10 cellular contexts compared by ENCODE assay signal in genomic region chr5:96079075-96079474, GRCh38.
A peak's percentile ranks its signal among the peaks of the same experiment; 100 is the strongest.
DNase-seq lines count a peak whose midpoint lies in the region; TF ChIP-seq lines count a peak whose summit lies in the region.
"Had no signal": no experiment of that assay in that cellular context is flagged by ENCODE, and none has a peak within 500 bp of the region (broad histone marks: within the 10 kb centered on the region; RNA-seq: fewer than 3 reads in every experiment).

No MANE protein-coding gene starts in this region.

- H3K23ac ChIP-seq in mesendoderm (ENCODE audit: low read length) = no peak overlapping the region

- H3K9me3 ChIP-seq in AG04450 (ENCODE audit: control insufficient read depth, insufficient read depth, low read length) (no peaks in the 10 kb centered on the region), HEK293 (ENCODE audit: control insufficient read depth, insufficient read depth, low read depth, low read length) (no peaks in the 10 kb centered on the region), thyroid gland (no peaks in the 10 kb centered on the region)

- H2BK15ac ChIP-seq in mesendoderm (replicated peaks; ENCODE audit: low read depth) = no peak overlapping the region

- H3K4me1 ChIP-seq in HEK293 (ENCODE audit: control insufficient read depth, insufficient read depth, low read length) (peaks cover 8% of the 10 kb centered on the region; the same call in 1 of the 2 replicates), mesendoderm (ENCODE audit: control insufficient read depth, low read depth, low read length) (peaks cover 4% of the 10 kb centered on the region), thyroid gland (no peaks in the 10 kb centered on the region)

- peak overlapping the region; percentile 77 for H3K4me3 Mint-ChIP-seq in activated naive CD8-positive, alpha-beta T cell

- no peak overlapping the region for H3K4ac ChIP-seq in mesendoderm (ENCODE audit: low read depth, low read length)

- no peak for TF ChIP-seq CTCF in AG04450 (IDR thresholded peaks at IDR 0.05; ENCODE audit: low read depth, low read length)
- TF ChIP-seq CTCF in HEK293 (tag by site-specific recombination; IDR thresholded peaks at IDR 0.05) = no peak
- TF ChIP-seq CTCF in thyroid gland (IDR thresholded peaks at IDR 0.05) = no peak

- H3K9me3 Mint-ChIP-seq in activated naive CD8-positive, alpha-beta T cell (ENCODE audit: low read depth) = no peaks in the 10 kb centered on the region

- H3K27me3 Mint-ChIP-seq in activated naive CD8-positive, alpha-beta T cell = peaks cover 6% of the 10 kb centered on the region

- H4K5ac ChIP-seq in mesendoderm (ENCODE audit: low read length) = no peak overlapping the region

- H3K27ac ChIP-seq in AG04450 (ENCODE audit: low read depth, low read length) (peak overlapping the region; percentile 82), HEK293 (ENCODE audit: extremely low read depth, low read depth, low read length) (no peak overlapping the region), mesendoderm (ENCODE audit: low read depth, low read length) (no peak overlapping the region), thyroid gland (no peak overlapping the region)

- no peaks in the 10 kb centered on the region for H3K79me2 ChIP-seq in mesendoderm (ENCODE audit: control insufficient read depth, insufficient read depth, low read length)

- H2AK5ac ChIP-seq in mesendoderm (ENCODE audit: low read length) = no peak overlapping the region

- no peak overlapping the region for H3K4me3 ChIP-seq in AG04450 (ENCODE audit: low read depth, low read length)
- no peak overlapping the region for H3K4me3 ChIP-seq in HEK293 (ENCODE audit: low read depth, low read length)
- H3K4me3 ChIP-seq in mesendoderm (ENCODE audit: low read length) = no peak overlapping the region
- no peak overlapping the region for H3K4me3 ChIP-seq in thyroid gland (replicated peaks in 1 of 3)

- H3K18ac ChIP-seq in mesendoderm (ENCODE audit: low read length) = no peak overlapping the region

- POLR2A ChIA-PET in AG04450 (lab: Yijun Ruan, JAX) (interaction anchor here (0.6 kb wide), 1 partner anchor 39 kb away, joined by 5 read pairs; no protein-coding TSS in a partner anchor), HEK293 (lab: Yijun Ruan, JAX) (no interaction called here)

- H3K36me3 Mint-ChIP-seq in activated naive CD8-positive, alpha-beta T cell = no peaks in the 10 kb centered on the region

- DNase-seq in AG04450 (ENCODE audit: low read depth, low spot score) (peak; percentile 77), mesendoderm (peak; percentile 59), NCI-H82 treated with DMSO at 0.1 percent for 48 hours (lab: John Stamatoyannopoulos, UW; ENCODE audit: unreplicated experiment) (no peak), thyroid gland (no peak), NOMO-1 treated with DMSO at 0.1 percent for 48 hours (lab: John Stamatoyannopoulos, UW; ENCODE audit: unreplicated experiment) (no peak), GM19240 (ENCODE audit: insufficient read length, low spot score) (no peak)
- DNase-seq: activated CD8-positive, alpha-beta memory T cell treated with anti-CD3 and anti-CD28 coated beads, Interleukin-2, amount 50 U/mL, for 48 hours; NCI-H524 treated with DMSO at 0.1 percent for 48 hours had no signal

- H3K27me3 ChIP-seq in AG04450 (ENCODE audit: control insufficient read depth, insufficient read depth, low read length) (no peaks in the 10 kb centered on the region), mesendoderm (ENCODE audit: insufficient read depth, low read length, poor library complexity) (no peaks in the 10 kb centered on the region), thyroid gland (no peaks in the 10 kb centered on the region)

- intact Hi-C loops in thyroid gland (cut with DNase I) = no loop called here

- H2BK120ac ChIP-seq in mesendoderm (ENCODE audit: low read depth, low read length) = no peak overlapping the region

- no peak overlapping the region for H4K8ac ChIP-seq in mesendoderm (ENCODE audit: low read depth, low read length)

- H3K27ac Mint-ChIP-seq in activated naive CD8-positive, alpha-beta T cell = peak overlapping the region; percentile 83

- no peak overlapping the region for H3K56ac ChIP-seq in mesendoderm (ENCODE audit: low read length)

- H3K79me1 ChIP-seq in mesendoderm (ENCODE audit: low read length) = no peaks in the 10 kb centered on the region

- H2BK5ac ChIP-seq in mesendoderm (ENCODE audit: low read length) = no peak overlapping the region

- peaks cover 27% of the 10 kb centered on the region for H3K4me1 Mint-ChIP-seq in activated naive CD8-positive, alpha-beta T cell (ENCODE audit: low read depth)

- CTCF ChIA-PET in AG04450 (lab: Charles Lee) (interaction anchor here (1.1 kb wide), 1 partner anchor 257 kb away, joined by 3 read pairs; no protein-coding TSS in a partner anchor), HEK293 (lab: Yijun Ruan, JAX) (interaction anchor here (0.6 to 0.9 kb wide), 2 partner anchors 58 to 120 kb away, joined by 3 to 4 read pairs; no protein-coding TSS in a partner anchor)

- no peak for TF ChIP-seq POLR2A in thyroid gland (IDR thresholded peaks at IDR 0.05)

- H3K36me3 ChIP-seq in HEK293 (ENCODE audit: control insufficient read depth in 2 of 2, insufficient read depth in 1 of 2, low read length in 2 of 2) (no peaks in the 10 kb centered on the region), mesendoderm (ENCODE audit: control insufficient read depth, insufficient read depth, low read length) (no peaks in the 10 kb centered on the region), thyroid gland (no peaks in the 10 kb centered on the region)

- no peak overlapping the region for H3K4me2 ChIP-seq in mesendoderm (ENCODE audit: low read length)

- H3K9ac ChIP-seq in mesendoderm (ENCODE audit: low read length) = no peak overlapping the region

TF ChIP-seq in HEK293, 187 proteins besides CTCF, POLR2A, EP300 and RAD21:
- TF ChIP-seq ZNF184 (tag by site-specific recombination; IDR thresholded peaks at IDR 0.05) = peak; percentile 93
- peak; percentile 63 for TF ChIP-seq ZNF692 (tag by site-specific recombination; IDR thresholded peaks at IDR 0.05)
- TF ChIP-seq PRDM1 (tag by site-specific recombination; IDR thresholded peaks at IDR 0.05) = peak; percentile 65
- TF ChIP-seq ZNF398 (tag by site-specific recombination; IDR thresholded peaks at IDR 0.05) = peak; percentile 58; the same call in 1 of the 2 replicates
- peak; percentile 64 for TF ChIP-seq ZNF660 (tag by site-specific recombination; IDR thresholded peaks at IDR 0.05)
- no peak for TF ChIP-seq ZNF76 (tag by site-specific recombination; IDR thresholded peaks at IDR 0.05; ENCODE audit: borderline replicate concordance, low read depth)
- no peak for TF ChIP-seq ZNF248 (tag by site-specific recombination; IDR thresholded peaks at IDR 0.05)
- TF ChIP-seq ZFHX2 (tag by site-specific recombination; conservative IDR thresholded peaks at IDR 0.05) = peak; percentile 68
- TF ChIP-seq, protein P1, sequence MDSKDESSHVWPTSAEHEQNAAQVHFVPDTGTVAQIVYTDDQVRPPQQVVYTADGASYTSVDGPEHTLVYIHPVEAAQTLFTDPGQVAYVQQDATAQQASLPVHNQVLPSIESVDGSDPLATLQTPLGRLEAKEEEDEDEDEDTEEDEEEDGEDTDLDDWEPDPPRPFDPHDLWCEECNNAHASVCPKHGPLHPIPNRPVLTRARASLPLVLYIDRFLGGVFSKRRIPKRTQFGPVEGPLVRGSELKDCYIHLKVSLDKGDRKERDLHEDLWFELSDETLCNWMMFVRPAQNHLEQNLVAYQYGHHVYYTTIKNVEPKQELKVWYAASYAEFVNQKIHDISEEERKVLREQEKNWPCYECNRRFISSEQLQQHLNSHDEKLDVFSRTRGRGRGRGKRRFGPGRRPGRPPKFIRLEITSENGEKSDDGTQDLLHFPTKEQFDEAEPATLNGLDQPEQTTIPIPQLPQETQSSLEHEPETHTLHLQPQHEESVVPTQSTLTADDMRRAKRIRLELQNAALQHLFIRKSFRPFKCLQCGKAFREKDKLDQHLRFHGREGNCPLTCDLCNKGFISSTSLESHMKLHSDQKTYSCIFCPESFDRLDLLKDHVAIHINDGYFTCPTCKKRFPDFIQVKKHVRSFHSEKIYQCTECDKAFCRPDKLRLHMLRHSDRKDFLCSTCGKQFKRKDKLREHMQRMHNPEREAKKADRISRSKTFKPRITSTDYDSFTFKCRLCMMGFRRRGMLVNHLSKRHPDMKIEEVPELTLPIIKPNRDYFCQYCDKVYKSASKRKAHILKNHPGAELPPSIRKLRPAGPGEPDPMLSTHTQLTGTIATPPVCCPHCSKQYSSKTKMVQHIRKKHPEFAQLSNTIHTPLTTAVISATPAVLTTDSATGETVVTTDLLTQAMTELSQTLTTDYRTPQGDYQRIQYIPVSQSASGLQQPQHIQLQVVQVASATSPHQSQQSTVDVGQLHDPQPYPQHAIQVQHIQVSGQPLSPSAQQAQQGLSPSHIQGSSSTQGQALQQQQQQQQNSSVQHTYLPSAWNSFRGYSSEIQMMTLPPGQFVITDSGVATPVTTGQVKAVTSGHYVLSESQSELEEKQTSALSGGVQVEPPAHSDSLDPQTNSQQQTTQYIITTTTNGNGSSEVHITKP (tag by site-specific recombination; IDR thresholded peaks at IDR 0.05) = peak; percentile 91

Comparison
In these comparisons a context has a peak if more than half of its experiments do, and no peak if none do; other contexts are left out.
1. DNase-seq: peak in AG04450 (single experiment) and mesendoderm (single experiment); none in NCI-H82 treated with DMSO at 0.1 percent for 48 hours (single experiment), thyroid gland (0 of 2), NOMO-1 treated with DMSO at 0.1 percent for 48 hours (single experiment) and GM19240 (single experiment).